16 cellular contexts compared by ENCODE assay signal in genomic region chr6:2439632-2440031, GRCh38.
A peak's percentile ranks its signal among the peaks of the same experiment; 100 is the strongest.
DNase-seq lines count a peak whose midpoint lies in the region; ATAC-seq and TF ChIP-seq lines count a peak whose summit lies in the region.
"Had no signal": no experiment of that assay in that cellular context is flagged by ENCODE, and none has a peak within 500 bp of the region (broad histone marks: within the 10 kb centered on the region; RNA-seq: fewer than 3 reads in every experiment).

No MANE protein-coding gene starts in this region.

- H3K27me3 Mint-ChIP-seq in H9 (ENCODE audit: low read depth), result no peaks in the 10 kb centered on the region; the same call in 1 of the 2 replicates

- no peak overlapping the region for H2BK12ac ChIP-seq in H9 (ENCODE audit: insufficient read length, low read depth, low read length)
- H2BK12ac ChIP-seq in neuronal stem cell (ENCODE audit: low read length), result no peak overlapping the region

- H3K4ac ChIP-seq in H9 (ENCODE audit: low read depth, low read length) (no peak overlapping the region), neuronal stem cell (ENCODE audit: low read length) (no peak overlapping the region)

- H3K9me3 ChIP-seq in H9 (ENCODE audit: control insufficient read depth, low read depth, low read length) (no peaks in the 10 kb centered on the region), neuronal stem cell (replicated peaks in 1 of 2; ENCODE audit: control insufficient read depth in 2 of 2, insufficient read depth in 1 of 2, low read depth in 1 of 2, low read length in 2 of 2) (peaks cover 0 to 1% of the 10 kb centered on the region in 2 donors)

- no peak overlapping the region for H2BK5ac ChIP-seq in H9 (ENCODE audit: insufficient read length, low read length)
- H2BK5ac ChIP-seq in neuronal stem cell (ENCODE audit: low read length), result no peak overlapping the region

- no peak overlapping the region for H3K4me3 Mint-ChIP-seq in H9
- H3K4me3 Mint-ChIP-seq: CD4-positive, alpha-beta memory T cell had no signal

- no peaks in the 10 kb centered on the region for H3K36me3 Mint-ChIP-seq in H9 (ENCODE audit: insufficient read depth in 1 of 3, low read depth in 3 of 3)
- H3K36me3 Mint-ChIP-seq: CD4-positive, alpha-beta memory T cell had no signal

- no peak overlapping the region for H4K5ac ChIP-seq in H9 (ENCODE audit: insufficient read length, low read depth, low read length)

- no peaks in the 10 kb centered on the region for H3K27me3 ChIP-seq in H9 (ENCODE audit: insufficient read depth, low read length)
- H3K27me3 ChIP-seq in neuronal stem cell (ENCODE audit: control insufficient read depth in 3 of 3, insufficient read depth in 3 of 3, low read depth in 1 of 3, low read length in 3 of 3), result no peaks in the 10 kb centered on the region

- H4K20me1 ChIP-seq in H9 (ENCODE audit: control insufficient read depth, insufficient read depth, insufficient read length), result no peaks in the 10 kb centered on the region

- H3K79me2 ChIP-seq in H9 (ENCODE audit: insufficient read depth, low read length), result no peaks in the 10 kb centered on the region

- no peak overlapping the region for H3K9ac ChIP-seq in H9 (ENCODE audit: extremely low read depth, insufficient read length, low read length)
- no peak overlapping the region for H3K9ac ChIP-seq in neuronal stem cell (ENCODE audit: low read depth, low read length, poor library complexity)
- H3K9ac ChIP-seq: GM23248 had no signal

- ATAC-seq in HG03571 (IDR thresholded peaks at IDR 0.05; ENCODE audit: unreplicated experiment), result no peak
- ATAC-seq: GM12878, HCT116 had no signal

- no peak overlapping the region for H2BK20ac ChIP-seq in H9 (ENCODE audit: low read depth, low read length, poor library complexity, severe bottlenecking)

- H2BK120ac ChIP-seq in H9 (ENCODE audit: low read depth, low read length, poor library complexity, severe bottlenecking) (no peak overlapping the region), neuronal stem cell (ENCODE audit: low read depth, low read length) (no peak overlapping the region)

- H3K4me2 ChIP-seq in H9 (ENCODE audit: insufficient read depth, insufficient read length, low read length) (no peak overlapping the region), neuronal stem cell (ENCODE audit: insufficient read depth, low read length, poor library complexity, severe bottlenecking) (no peak overlapping the region)

- H3K27ac Mint-ChIP-seq in H9, result peak overlapping the region in 1 of 3 experiments; percentile 56; a peak in 1 of 7 replicates
- H3K27ac Mint-ChIP-seq: CD4-positive, alpha-beta memory T cell had no signal

- H2AFZ ChIP-seq in H9 (ENCODE audit: low read length) (no peak overlapping the region), neuronal stem cell (ENCODE audit: low read length) (no peak overlapping the region)
- H2AFZ ChIP-seq: GM23248 had no signal

- no peak overlapping the region for H3T11ph ChIP-seq in H9 (ENCODE audit: low read length)

- no peaks in the 10 kb centered on the region for H3K4me1 Mint-ChIP-seq in H9
- H3K4me1 Mint-ChIP-seq: CD4-positive, alpha-beta memory T cell had no signal

- no peaks in the 10 kb centered on the region for H3K9me3 Mint-ChIP-seq in H9
- H3K9me3 Mint-ChIP-seq: CD4-positive, alpha-beta memory T cell had no signal

- no peaks in the 10 kb centered on the region for H3K36me3 ChIP-seq in neuronal stem cell (replicated peaks in 1 of 2; ENCODE audit: control insufficient read depth in 2 of 2, insufficient read depth in 2 of 2, low read length in 2 of 2)

- H3K23ac ChIP-seq in H9 (ENCODE audit: insufficient read length, low read depth, low read length) (no peak overlapping the region), neuronal stem cell (ENCODE audit: low read depth, low read length, poor library complexity) (no peak overlapping the region)

- H2BK15ac ChIP-seq in H9 (ENCODE audit: low read depth, low read length) (no peak overlapping the region), neuronal stem cell (ENCODE audit: low read length) (no peak overlapping the region)

- WGBS in H9 (ENCODE audit: extremely low coverage, insufficient read length, low lambda C conversion rate), result no CpG with 5 or more reads among the region's 6 CpGs
- no CpG with 5 or more reads among the region's 6 CpGs for WGBS in neuronal stem cell (ENCODE audit: extremely low coverage in 2 of 2, insufficient read length in 2 of 2, insufficient replicate concordance in 1 of 2), 2 donors

- H3K4me1 ChIP-seq in H9 (ENCODE audit: insufficient read depth, low read length), result no peaks in the 10 kb centered on the region
- peaks cover 0 to 1% of the 10 kb centered on the region in 2 donors for H3K4me1 ChIP-seq in neuronal stem cell (ENCODE audit: control insufficient read depth in 2 of 2, insufficient read depth in 1 of 2, low read depth in 1 of 2, low read length in 2 of 2)

- DNase-seq in H9, result no peak
- DNase-seq in Jurkat, Clone E6-1 (ENCODE audit: low read depth, low spot score), result peak; percentile 27
- no peak for DNase-seq in neuronal stem cell (ENCODE audit: low spot score)
- DNase-seq in NCI-H1694 (lab: John Stamatoyannopoulos, UW), result no peak
- no peak for DNase-seq in SHP77 (lab: John Stamatoyannopoulos, UW)
- DNase-seq: C1 segment of cervical spinal cord; Calu3; CD4-positive, alpha-beta memory T cell; COR-L47; DMS53; DMS79 treated with DMSO at 0.1 percent for 48 hours; GM23248; H7 had no signal

- H3K14ac ChIP-seq in H9 (ENCODE audit: insufficient read depth, low read length) (peak overlapping the region; percentile 37; the same call in 1 of the 2 replicates), neuronal stem cell (ENCODE audit: low read length) (peak overlapping the region; percentile 47)

- no peak overlapping the region for H3K27ac ChIP-seq in H9 (ENCODE audit: insufficient read length, low read depth, low read length)
- no peak overlapping the region for H3K27ac ChIP-seq in neuronal stem cell (replicated peaks; ENCODE audit: low read length)
- H3K27ac ChIP-seq: GM23248 had no signal

- H3K18ac ChIP-seq in H9 (ENCODE audit: insufficient read length, low read depth, low read length), result no peak overlapping the region
- H3K18ac ChIP-seq in neuronal stem cell (ENCODE audit: low read length), result peak overlapping the region; percentile 77

- H4K8ac ChIP-seq in H9 (replicated peaks; ENCODE audit: insufficient read length, low read depth, low read length) (no peak overlapping the region), neuronal stem cell (ENCODE audit: low read depth, low read length) (no peak overlapping the region)

- TF ChIP-seq CTCF in H9 (conservative IDR thresholded peaks at IDR 0.05), result no peak

- no peak overlapping the region for H2AK5ac ChIP-seq in H9 (ENCODE audit: insufficient read length, low read length)
- no peak overlapping the region for H2AK5ac ChIP-seq in neuronal stem cell (ENCODE audit: low read depth, low read length)

- no peak overlapping the region for H3K4me3 ChIP-seq in Jurkat, Clone E6-1 (ENCODE audit: low read length)
- H3K4me3 ChIP-seq in neuronal stem cell (ENCODE audit: low read length in 2 of 2), result no peak overlapping the region
- H3K4me3 ChIP-seq: GM12878, GM23248 had no signal

- no peaks in the 10 kb centered on the region for H3K79me1 ChIP-seq in H9 (ENCODE audit: insufficient read depth, low read depth, low read length, poor library complexity, severe bottlenecking)
- H3K79me1 ChIP-seq in neuronal stem cell (ENCODE audit: low read depth, low read length), result no peaks in the 10 kb centered on the region

- H3K23me2 ChIP-seq in H9 (ENCODE audit: insufficient read length, low read depth, low read length, poor library complexity, severe bottlenecking), result no peaks in the 10 kb centered on the region

- H3K56ac ChIP-seq in H9 (ENCODE audit: insufficient read length, low read depth, low read length), result no peak overlapping the region

- H4K91ac ChIP-seq in H9 (ENCODE audit: insufficient read length, low read depth, low read length) (no peak overlapping the region), neuronal stem cell (ENCODE audit: low read depth, low read length, poor library complexity) (no peak overlapping the region)
